Comparison of ENCODE assay signal across 1 cellular context in the genomic region with DNA sequence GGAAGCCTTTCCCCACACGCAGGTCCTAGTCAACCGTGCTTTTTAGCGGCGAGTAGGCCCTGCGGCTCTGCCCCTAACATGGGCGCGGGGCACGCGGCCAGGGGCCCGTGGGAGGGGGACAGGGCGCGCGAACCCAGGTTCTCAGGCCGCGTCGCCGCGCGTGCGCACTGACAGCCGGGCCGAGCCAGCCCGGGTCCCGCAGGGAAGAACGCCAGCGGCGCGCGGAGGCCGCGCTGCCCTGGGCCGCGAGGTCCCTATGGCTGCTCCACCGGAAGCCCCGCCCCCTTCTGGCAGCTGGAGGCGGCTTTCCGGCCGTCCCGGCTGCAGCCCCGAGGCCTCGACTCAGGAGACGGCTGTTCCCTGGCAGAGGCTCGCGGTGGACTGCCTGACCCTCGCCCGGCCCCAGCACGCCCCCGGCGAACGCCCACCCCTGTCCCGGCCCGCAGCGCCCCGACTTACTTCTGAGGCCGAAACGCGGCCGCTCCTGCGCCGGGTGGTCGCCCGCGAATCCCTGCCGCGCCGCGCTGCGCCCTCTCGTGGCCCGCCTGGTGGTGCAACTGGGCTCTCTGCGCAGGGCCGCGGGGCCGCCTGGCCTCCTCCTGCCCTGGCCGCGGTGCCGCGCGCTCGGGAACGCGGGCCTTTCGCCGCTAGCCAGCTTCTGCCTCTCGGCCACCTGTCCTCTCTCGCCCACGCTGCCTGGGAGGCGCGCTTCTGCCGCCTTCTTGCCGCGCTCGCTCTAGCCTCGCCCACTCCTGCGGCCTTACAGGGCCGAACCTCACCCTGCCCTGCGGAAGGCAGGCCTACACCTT.
TF ChIP-seq lines count a peak whose summit lies in the region.

No MANE protein-coding gene starts in this region.

TF ChIP-seq in K562, 482 proteins besides CTCF, POLR2A, EP300 and RAD21 (continued from another document):
- TF ChIP-seq, protein P1, sequence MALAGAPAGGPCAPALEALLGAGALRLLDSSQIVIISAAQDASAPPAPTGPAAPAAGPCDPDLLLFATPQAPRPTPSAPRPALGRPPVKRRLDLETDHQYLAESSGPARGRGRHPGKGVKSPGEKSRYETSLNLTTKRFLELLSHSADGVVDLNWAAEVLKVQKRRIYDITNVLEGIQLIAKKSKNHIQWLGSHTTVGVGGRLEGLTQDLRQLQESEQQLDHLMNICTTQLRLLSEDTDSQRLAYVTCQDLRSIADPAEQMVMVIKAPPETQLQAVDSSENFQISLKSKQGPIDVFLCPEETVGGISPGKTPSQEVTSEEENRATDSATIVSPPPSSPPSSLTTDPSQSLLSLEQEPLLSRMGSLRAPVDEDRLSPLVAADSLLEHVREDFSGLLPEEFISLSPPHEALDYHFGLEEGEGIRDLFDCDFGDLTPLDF (CRISPR knock-in tag; IDR thresholded peaks at IDR 0.05): peak; percentile 69
- TF ChIP-seq, protein P2, sequence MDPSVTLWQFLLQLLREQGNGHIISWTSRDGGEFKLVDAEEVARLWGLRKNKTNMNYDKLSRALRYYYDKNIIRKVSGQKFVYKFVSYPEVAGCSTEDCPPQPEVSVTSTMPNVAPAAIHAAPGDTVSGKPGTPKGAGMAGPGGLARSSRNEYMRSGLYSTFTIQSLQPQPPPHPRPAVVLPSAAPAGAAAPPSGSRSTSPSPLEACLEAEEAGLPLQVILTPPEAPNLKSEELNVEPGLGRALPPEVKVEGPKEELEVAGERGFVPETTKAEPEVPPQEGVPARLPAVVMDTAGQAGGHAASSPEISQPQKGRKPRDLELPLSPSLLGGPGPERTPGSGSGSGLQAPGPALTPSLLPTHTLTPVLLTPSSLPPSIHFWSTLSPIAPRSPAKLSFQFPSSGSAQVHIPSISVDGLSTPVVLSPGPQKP (CRISPR knock-in tag; IDR thresholded peaks at IDR 0.05): peak; percentile 83; the same call in 1 of the 2 replicates
- TF ChIP-seq, protein P3, sequence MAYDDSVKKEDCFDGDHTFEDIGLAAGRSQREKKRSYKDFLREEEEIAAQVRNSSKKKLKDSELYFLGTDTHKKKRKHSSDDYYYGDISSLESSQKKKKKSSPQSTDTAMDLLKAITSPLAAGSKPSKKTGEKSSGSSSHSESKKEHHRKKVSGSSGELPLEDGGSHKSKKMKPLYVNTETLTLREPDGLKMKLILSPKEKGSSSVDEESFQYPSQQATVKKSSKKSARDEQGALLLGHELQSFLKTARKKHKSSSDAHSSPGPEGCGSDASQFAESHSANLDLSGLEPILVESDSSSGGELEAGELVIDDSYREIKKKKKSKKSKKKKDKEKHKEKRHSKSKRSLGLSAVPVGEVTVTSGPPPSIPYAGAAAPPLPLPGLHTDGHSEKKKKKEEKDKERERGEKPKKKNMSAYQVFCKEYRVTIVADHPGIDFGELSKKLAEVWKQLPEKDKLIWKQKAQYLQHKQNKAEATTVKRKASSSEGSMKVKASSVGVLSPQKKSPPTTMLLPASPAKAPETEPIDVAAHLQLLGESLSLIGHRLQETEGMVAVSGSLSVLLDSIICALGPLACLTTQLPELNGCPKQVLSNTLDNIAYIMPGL (CRISPR knock-in tag; IDR thresholded peaks at IDR 0.05): peak; percentile 97
- TF ChIP-seq, protein P4, sequence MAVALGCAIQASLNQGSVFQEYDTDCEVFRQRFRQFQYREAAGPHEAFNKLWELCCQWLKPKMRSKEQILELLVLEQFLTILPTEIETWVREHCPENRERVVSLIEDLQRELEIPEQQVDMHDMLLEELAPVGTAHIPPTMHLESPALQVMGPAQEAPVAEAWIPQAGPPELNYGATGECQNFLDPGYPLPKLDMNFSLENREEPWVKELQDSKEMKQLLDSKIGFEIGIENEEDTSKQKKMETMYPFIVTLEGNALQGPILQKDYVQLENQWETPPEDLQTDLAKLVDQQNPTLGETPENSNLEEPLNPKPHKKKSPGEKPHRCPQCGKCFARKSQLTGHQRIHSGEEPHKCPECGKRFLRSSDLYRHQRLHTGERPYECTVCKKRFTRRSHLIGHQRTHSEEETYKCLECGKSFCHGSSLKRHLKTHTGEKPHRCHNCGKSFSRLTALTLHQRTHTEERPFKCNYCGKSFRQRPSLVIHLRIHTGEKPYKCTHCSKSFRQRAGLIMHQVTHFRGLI (CRISPR knock-in tag; IDR thresholded peaks at IDR 0.05): no peak
- peak; percentile 38; the same call in 1 of the 2 replicates for TF ChIP-seq MED1 (CRISPR knock-in tag; IDR thresholded peaks at IDR 0.05; ENCODE audit: borderline replicate concordance)
- no peak for TF ChIP-seq DDX20 (tag; IDR thresholded peaks at IDR 0.05; ENCODE audit: low read depth)
- TF ChIP-seq KLF16 (IDR thresholded peaks at IDR 0.05): 0 out of 2 replicates have a peak, but pooled peaks have one; percentile 13
- TF ChIP-seq CSDE1 (IDR thresholded peaks at IDR 0.05): peak in 1 of 2 experiments; percentile 57; a peak in 1 of 4 replicates
- TF ChIP-seq SMAD1 (IDR thresholded peaks at IDR 0.05; ENCODE audit: low read depth, low read length, partially characterized antibody): no peak
- TF ChIP-seq ZNF184 (CRISPR knock-in tag; IDR thresholded peaks at IDR 0.05): no peak
- TF ChIP-seq ZNF507 (tag; conservative IDR thresholded peaks at IDR 0.05): no peak
